ENCODE assay signal across 18 cellular contexts in the genomic region with DNA sequence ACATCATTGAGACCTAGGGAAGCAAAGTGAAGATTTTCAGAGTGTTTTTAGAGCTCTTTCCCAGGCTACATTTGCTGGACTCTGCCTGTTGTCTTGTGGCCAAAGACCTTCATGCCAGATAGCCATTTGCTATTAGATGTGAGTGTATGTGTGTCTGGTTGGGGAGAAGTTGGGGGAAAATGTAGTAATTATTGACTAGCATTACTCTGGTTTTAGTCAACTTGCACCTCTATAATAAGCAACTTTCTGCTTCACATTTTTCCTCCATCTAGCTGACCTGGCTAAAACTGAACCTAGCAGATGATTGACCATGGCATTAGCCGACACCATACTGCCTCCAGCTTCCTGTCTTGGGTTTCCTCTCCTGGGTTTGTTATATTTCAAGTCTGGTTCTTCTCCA.
A peak's percentile ranks its signal among the peaks of the same experiment; 100 is the strongest.
DNase-seq lines count a peak whose midpoint lies in the region; ATAC-seq, FAIRE-seq and TF ChIP-seq lines count a peak whose summit lies in the region.
"Had no signal": no experiment of that assay in that cellular context is flagged by ENCODE, and none has a peak within 500 bp of the region (broad histone marks: within the 10 kb centered on the region; RNA-seq: fewer than 3 reads in every experiment).

No MANE protein-coding gene starts in this region.

- H3K4me3 Mint-ChIP-seq in nephron (no peak overlapping the region), Calu3 (ENCODE audit: low read depth, unreplicated experiment) (no peak overlapping the region)
- H3K4me3 Mint-ChIP-seq: CD4-positive, CD25-positive, alpha-beta regulatory T cell; CD8-positive, alpha-beta memory T cell; H9; IgD-negative memory B cell had no signal

- ATAC-seq in GM18502 (IDR thresholded peaks at IDR 0.05; ENCODE audit: poor library complexity, unreplicated experiment): no peak
- ATAC-seq: HepG2 had no signal

- TF ChIP-seq CTCF in nephron (IDR thresholded peaks at IDR 0.05; ENCODE audit: unreplicated experiment in 3 of 3) (no peak), Calu3 (IDR thresholded peaks at IDR 0.05; ENCODE audit: unreplicated experiment) (no peak)

- no peaks in the 10 kb centered on the region for H3K36me3 Mint-ChIP-seq in nephron (ENCODE audit: low read depth)
- no peaks in the 10 kb centered on the region for H3K36me3 Mint-ChIP-seq in Calu3 (ENCODE audit: insufficient read depth, unreplicated experiment)
- H3K36me3 Mint-ChIP-seq: CD4-positive, CD25-positive, alpha-beta regulatory T cell; CD8-positive, alpha-beta memory T cell; IgD-negative memory B cell had no signal

- peak; percentile 40 for DNase-seq in RCC 7860 (ENCODE audit: low spot score)
- DNase-seq in kidney tubule cell (ENCODE audit: low spot score): peak; percentile 71
- no peak for DNase-seq in NCI-H2081 (lab: John Stamatoyannopoulos, UW)
- no peak for DNase-seq in Calu3
- DNase-seq: BE2C; C1 segment of cervical spinal cord; CD4-positive, CD25-positive, alpha-beta regulatory T cell; CD8-positive, alpha-beta memory T cell; COR-L47; H9 had no signal

- no peaks in the 10 kb centered on the region for H3K27me3 Mint-ChIP-seq in nephron (ENCODE audit: low read depth)
- H3K27me3 Mint-ChIP-seq in Calu3 (ENCODE audit: unreplicated experiment): no peaks in the 10 kb centered on the region
- H3K27me3 Mint-ChIP-seq: IgD-negative memory B cell had no signal

- FAIRE-seq in RCC 7860 (lab: Jason Lieb, UNC): peak; percentile 82
- FAIRE-seq: D721Med, G401.6, GM12891, H1, HepG2 had no signal

- CTCF ChIA-PET in Calu3 (lab: Charles Lee): no interaction called here

- no TSS peak for BruUV-seq in Calu3 (replicated peaks; lab: Mats Ljungman, UMichigan)

- peaks cover 15% of the 10 kb centered on the region for H3K4me1 Mint-ChIP-seq in nephron
- no peaks in the 10 kb centered on the region for H3K4me1 Mint-ChIP-seq in Calu3 (ENCODE audit: low read depth, unreplicated experiment)
- H3K4me1 Mint-ChIP-seq: CD4-positive, CD25-positive, alpha-beta regulatory T cell; CD8-positive, alpha-beta memory T cell; IgD-negative memory B cell had no signal

- intact Hi-C loops in Calu3 (cut with micrococcal nuclease; ENCODE audit: unreplicated experiment): no loop called here

- no peaks in the 10 kb centered on the region for H3K9me3 Mint-ChIP-seq in nephron
- no peaks in the 10 kb centered on the region for H3K9me3 Mint-ChIP-seq in Calu3 (ENCODE audit: low read depth, unreplicated experiment)
- H3K9me3 Mint-ChIP-seq: H9, IgD-negative memory B cell had no signal

- H3K27ac Mint-ChIP-seq in nephron (peak overlapping the region in 2 of 3 experiments; percentile 14 to 41), Calu3 (ENCODE audit: unreplicated experiment) (no peak overlapping the region)
- H3K27ac Mint-ChIP-seq: CD4-positive, CD25-positive, alpha-beta regulatory T cell; CD8-positive, alpha-beta memory T cell; IgD-negative memory B cell had no signal

Comparison
In these comparisons a context has a peak if more than half of its experiments do, and no peak if none do; other contexts are left out.
1. DNase-seq: peak in RCC 7860 (single experiment) and kidney tubule cell (single experiment); none in NCI-H2081 (0 of 2) and Calu3 (single experiment).